ENCODE assay signal across 1 cellular context in the genomic region with DNA sequence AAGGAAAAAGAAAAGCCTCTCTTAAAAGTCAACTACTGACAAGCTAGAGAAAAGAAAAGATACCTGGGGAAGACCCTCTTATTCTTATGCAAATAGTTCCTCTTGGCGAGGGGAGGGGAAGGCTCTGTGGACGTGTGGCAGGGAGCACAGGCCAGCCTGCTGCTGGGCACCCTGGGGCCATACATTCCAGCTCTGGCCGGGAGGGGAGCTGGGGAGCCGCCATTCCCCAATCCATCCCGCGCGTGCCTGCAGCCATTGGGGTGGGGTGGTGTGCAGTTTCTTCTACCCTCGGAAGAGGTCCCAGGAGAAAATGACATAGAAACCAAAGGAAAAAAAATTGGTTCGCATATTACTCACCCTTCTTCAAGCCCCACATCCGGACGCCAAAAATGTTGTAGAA.
TF ChIP-seq lines count a peak whose summit lies in the region.

No MANE protein-coding gene starts in this region.

TF ChIP-seq in GM23338, 12 proteins besides CTCF, POLR2A, EP300 and RAD21 (continued from another document):
- TF ChIP-seq, protein P1, sequence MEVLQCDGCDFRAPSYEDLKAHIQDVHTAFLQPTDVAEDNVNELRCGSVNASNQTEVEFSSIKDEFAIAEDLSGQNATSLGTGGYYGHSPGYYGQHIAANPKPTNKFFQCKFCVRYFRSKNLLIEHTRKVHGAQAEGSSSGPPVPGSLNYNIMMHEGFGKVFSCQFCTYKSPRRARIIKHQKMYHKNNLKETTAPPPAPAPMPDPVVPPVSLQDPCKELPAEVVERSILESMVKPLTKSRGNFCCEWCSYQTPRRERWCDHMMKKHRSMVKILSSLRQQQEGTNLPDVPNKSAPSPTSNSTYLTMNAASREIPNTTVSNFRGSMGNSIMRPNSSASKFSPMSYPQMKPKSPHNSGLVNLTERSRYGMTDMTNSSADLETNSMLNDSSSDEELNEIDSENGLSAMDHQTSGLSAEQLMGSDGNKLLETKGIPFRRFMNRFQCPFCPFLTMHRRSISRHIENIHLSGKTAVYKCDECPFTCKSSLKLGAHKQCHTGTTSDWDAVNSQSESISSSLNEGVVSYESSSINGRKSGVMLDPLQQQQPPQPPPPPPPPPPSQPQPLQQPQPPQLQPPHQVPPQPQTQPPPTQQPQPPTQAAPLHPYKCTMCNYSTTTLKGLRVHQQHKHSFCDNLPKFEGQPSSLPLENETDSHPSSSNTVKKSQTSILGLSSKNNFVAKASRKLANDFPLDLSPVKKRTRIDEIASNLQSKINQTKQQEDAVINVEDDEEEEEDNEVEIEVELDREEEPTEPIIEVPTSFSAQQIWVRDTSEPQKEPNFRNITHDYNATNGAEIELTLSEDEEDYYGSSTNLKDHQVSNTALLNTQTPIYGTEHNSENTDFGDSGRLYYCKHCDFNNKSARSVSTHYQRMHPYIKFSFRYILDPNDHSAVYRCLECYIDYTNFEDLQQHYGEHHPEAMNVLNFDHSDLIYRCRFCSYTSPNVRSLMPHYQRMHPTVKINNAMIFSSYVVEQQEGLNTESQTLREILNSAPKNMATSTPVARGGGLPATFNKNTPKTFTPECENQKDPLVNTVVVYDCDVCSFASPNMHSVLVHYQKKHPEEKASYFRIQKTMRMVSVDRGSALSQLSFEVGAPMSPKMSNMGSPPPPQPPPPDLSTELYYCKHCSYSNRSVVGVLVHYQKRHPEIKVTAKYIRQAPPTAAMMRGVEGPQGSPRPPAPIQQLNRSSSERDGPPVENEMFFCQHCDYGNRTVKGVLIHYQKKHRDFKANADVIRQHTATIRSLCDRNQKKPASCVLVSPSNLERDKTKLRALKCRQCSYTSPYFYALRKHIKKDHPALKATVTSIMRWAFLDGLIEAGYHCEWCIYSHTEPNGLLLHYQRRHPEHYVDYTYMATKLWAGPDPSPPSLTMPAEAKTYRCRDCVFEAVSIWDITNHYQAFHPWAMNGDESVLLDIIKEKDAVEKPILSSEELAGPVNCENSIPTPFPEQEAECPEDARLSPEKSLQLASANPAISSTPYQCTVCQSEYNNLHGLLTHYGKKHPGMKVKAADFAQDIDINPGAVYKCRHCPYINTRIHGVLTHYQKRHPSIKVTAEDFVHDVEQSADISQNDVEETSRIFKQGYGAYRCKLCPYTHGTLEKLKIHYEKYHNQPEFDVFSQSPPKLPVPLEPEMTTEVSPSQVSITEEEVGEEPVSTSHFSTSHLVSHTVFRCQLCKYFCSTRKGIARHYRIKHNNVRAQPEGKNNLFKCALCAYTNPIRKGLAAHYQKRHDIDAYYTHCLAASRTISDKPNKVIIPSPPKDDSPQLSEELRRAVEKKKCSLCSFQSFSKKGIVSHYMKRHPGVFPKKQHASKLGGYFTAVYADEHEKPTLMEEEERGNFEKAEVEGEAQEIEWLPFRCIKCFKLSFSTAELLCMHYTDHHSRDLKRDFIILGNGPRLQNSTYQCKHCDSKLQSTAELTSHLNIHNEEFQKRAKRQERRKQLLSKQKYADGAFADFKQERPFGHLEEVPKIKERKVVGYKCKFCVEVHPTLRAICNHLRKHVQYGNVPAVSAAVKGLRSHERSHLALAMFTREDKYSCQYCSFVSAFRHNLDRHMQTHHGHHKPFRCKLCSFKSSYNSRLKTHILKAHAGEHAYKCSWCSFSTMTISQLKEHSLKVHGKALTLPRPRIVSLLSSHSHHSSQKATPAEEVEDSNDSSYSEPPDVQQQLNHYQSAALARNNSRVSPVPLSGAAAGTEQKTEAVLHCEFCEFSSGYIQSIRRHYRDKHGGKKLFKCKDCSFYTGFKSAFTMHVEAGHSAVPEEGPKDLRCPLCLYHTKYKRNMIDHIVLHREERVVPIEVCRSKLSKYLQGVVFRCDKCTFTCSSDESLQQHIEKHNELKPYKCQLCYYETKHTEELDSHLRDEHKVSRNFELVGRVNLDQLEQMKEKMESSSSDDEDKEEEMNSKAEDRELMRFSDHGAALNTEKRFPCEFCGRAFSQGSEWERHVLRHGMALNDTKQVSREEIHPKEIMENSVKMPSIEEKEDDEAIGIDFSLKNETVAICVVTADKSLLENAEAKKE (CRISPR knock-in tag; IDR thresholded peaks at IDR 0.05), result no peak
- TF ChIP-seq JUNB (IDR thresholded peaks at IDR 0.05; ENCODE audit: unreplicated experiment) (no peak), NANOG (IDR thresholded peaks at IDR 0.05; ENCODE audit: borderline replicate concordance) (no peak)
TF ChIP-seq in GM23338: peak in this region for 0.
